In the genomic region with DNA sequence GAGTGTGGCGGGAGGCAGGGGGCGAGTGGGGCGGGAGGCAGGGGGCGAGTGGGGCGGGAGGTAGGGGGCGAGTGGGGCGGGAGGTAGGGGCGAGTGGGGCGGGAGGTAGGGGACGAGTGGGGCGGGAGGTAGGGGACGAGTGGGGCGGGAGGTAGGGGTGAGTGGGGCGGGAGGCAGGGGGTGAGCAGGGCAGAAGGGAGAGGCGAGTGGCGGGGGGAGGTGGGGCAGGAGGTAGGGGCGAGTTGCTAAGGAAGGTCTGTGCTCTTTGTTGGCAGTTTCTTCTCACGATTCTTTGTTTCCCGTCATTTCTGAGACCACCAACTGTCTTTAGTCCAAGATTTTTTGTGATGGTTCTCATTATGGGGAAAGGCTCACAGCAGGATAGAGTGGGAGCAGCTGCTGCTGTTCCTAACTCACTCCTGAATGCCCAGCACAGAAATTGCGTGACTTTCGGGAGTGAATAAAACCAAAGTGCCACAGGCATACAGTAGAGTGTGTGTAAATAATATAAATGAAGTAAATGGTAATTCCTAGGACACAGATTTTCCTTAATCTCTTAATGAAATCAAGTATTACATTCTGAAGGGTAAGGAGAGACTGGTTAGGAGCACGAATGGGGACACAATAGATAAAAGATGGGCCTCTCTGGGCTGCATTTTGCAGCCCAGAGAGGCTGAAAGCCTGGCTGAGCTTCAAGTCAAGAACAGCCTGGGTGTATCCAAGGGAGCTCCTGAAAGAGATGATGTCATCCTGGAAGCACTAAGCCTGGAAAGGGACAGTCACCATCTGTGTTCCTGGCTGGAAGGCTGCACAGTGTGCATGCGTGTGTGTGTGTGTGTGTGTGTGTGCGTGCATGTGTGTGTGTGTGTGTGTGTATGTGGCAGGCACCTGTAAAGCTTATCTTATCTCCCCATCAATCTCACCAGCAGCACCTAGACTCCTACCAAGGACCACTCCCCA, we compare ENCODE assay signal across 10 cellular contexts. TPM values are rescaled to one million over a fixed set of nuclear protein-coding genes. Genes with fewer than 3 reads are reported as not detected.
A peak's percentile ranks its signal among the peaks of the same experiment; 100 is the strongest.
DNase-seq lines count a peak whose midpoint lies in the region; ATAC-seq and TF ChIP-seq lines count a peak whose summit lies in the region.
"Had no signal": no experiment of that assay in that cellular context is flagged by ENCODE, and none has a peak within 500 bp of the region (broad histone marks: within the 10 kb centered on the region; RNA-seq: fewer than 3 reads in every experiment).

No MANE protein-coding gene starts in this region.

- H3K4me3 Mint-ChIP-seq in CD4-positive, alpha-beta T cell: no peak overlapping the region
- H3K4me3 Mint-ChIP-seq: activated naive CD8-positive, alpha-beta T cell treated with anti-CD3 and anti-CD28 coated beads, Interleukin-2, amount 10 ng/mL, durations not matched to agents 7 days and 5 days had no signal

- no peaks in the 10 kb centered on the region for H3K4me1 Mint-ChIP-seq in CD4-positive, alpha-beta T cell (ENCODE audit: low read depth)
- H3K4me1 Mint-ChIP-seq: activated naive CD8-positive, alpha-beta T cell treated with anti-CD3 and anti-CD28 coated beads, Interleukin-2, amount 10 ng/mL, durations not matched to agents 7 days and 5 days had no signal

- H3K27me3 Mint-ChIP-seq in CD4-positive, alpha-beta T cell: no peaks in the 10 kb centered on the region
- H3K27me3 Mint-ChIP-seq: activated naive CD8-positive, alpha-beta T cell treated with anti-CD3 and anti-CD28 coated beads, Interleukin-2, amount 10 ng/mL, durations not matched to agents 7 days and 5 days had no signal

- H3K9me3 ChIP-seq in CD4-positive, alpha-beta T cell (ENCODE audit: control insufficient read depth, low read length): no peaks in the 10 kb centered on the region

- CTCF ChIA-PET in CD4-positive, alpha-beta T cell (lab: Charles Lee): no interaction called here

- peaks cover 87% of the 10 kb centered on the region for H3K36me3 Mint-ChIP-seq in CD4-positive, alpha-beta T cell (ENCODE audit: low read depth)

- no peak overlapping the region for H3K27ac Mint-ChIP-seq in CD4-positive, alpha-beta T cell
- H3K27ac Mint-ChIP-seq: activated naive CD8-positive, alpha-beta T cell treated with anti-CD3 and anti-CD28 coated beads, Interleukin-2, amount 10 ng/mL, durations not matched to agents 7 days and 5 days had no signal

- H3K9me3 Mint-ChIP-seq in CD4-positive, alpha-beta T cell: no peaks in the 10 kb centered on the region
- H3K9me3 Mint-ChIP-seq: activated naive CD8-positive, alpha-beta T cell treated with anti-CD3 and anti-CD28 coated beads, Interleukin-2, amount 10 ng/mL, durations not matched to agents 7 days and 5 days had no signal

- H3K4me3 ChIP-seq in dorsolateral prefrontal cortex: peak overlapping the region in 3 of 59 donors; percentile 7 to 23 (median 17)

- H3K27me3 ChIP-seq in dorsolateral prefrontal cortex: no peaks in the 10 kb centered on the region
- H3K27me3 ChIP-seq in CD4-positive, alpha-beta T cell (ENCODE audit: control insufficient read depth, insufficient read depth, low read length): no peaks in the 10 kb centered on the region

- POLR2A ChIA-PET in CD4-positive, alpha-beta T cell (lab: Charles Lee): no interaction called here

- DNase-seq in DMS 273 (lab: John Stamatoyannopoulos, UW; ENCODE audit: unreplicated experiment) (peak; percentile 92), NCI-H2196 (lab: John Stamatoyannopoulos, UW; ENCODE audit: unreplicated experiment) (peak; percentile 44), dorsolateral prefrontal cortex (peak in 8 of 10 donors; percentile 41 to 86 (median 61)), myocyte (ENCODE audit: low read depth) (peak; percentile 85)
- no peak for DNase-seq in CD4-positive, alpha-beta T cell
- DNase-seq: activated naive CD8-positive, alpha-beta T cell treated with anti-CD3 and anti-CD28 coated beads, Interleukin-2, amount 10 ng/mL, durations not matched to agents 7 days and 5 days; NCI-H1436 had no signal

- TF ChIP-seq CTCF in dorsolateral prefrontal cortex (IDR thresholded peaks at IDR 0.05 in 54 of 56, conservative IDR thresholded peaks at IDR 0.05 in 2 of 56; ENCODE audit: low read depth in 1 of 56, partially characterized antibody in 56 of 56): no peak
- no peak for TF ChIP-seq CTCF in CD4-positive, alpha-beta T cell (IDR thresholded peaks at IDR 0.05)

- ATAC-seq in HG03139 (IDR thresholded peaks at IDR 0.05; ENCODE audit: unreplicated experiment): no peak
- ATAC-seq in GM21825 (IDR thresholded peaks at IDR 0.05; ENCODE audit: unreplicated experiment): no peak
- ATAC-seq in CD4-positive, alpha-beta T cell (ENCODE audit: poor library complexity): no peak
- ATAC-seq in HG02798 (IDR thresholded peaks at IDR 0.05; ENCODE audit: poor library complexity, unreplicated experiment): no peak

- H3K27ac ChIP-seq in dorsolateral prefrontal cortex: peak overlapping the region in 39 of 59 donors; percentile 3 to 93 (median 52)
- H3K27ac ChIP-seq in CD4-positive, alpha-beta T cell (ENCODE audit: low read depth, low read length): no peak overlapping the region

- intact Hi-C loops in dorsolateral prefrontal cortex (cut with DNase I): no loop called here
- intact Hi-C loops in CD4-positive, alpha-beta T cell (cut with DNase I, micrococcal nuclease): no loop called here

RNA-seq across cellular contexts. Expression of a gene that starts 44.5 kb away (rescaled TPM):
- total RNA-seq in dorsolateral prefrontal cortex (10 to 100 TPM; 22.6 to 48.1 (median 35.2) TPM), myocyte (12.0 and 14.3 TPM in 2 replicates)
- 17.7 TPM for polyA plus RNA-seq in myocyte (2012)
- 10 to 100 TPM; 12.6 to 13.6 TPM for total RNA-seq in CD4-positive, alpha-beta T cell

Comparison
In these comparisons a context has a peak if more than half of its experiments do, and no peak if none do; other contexts are left out.
1. DNase-seq: peak in DMS 273 (single experiment), NCI-H2196 (single experiment), dorsolateral prefrontal cortex (8 of 10) and myocyte (single experiment); none in CD4-positive, alpha-beta T cell (0 of 10).